Comparison of ENCODE assay signal across 11 cellular contexts in the genomic region with DNA sequence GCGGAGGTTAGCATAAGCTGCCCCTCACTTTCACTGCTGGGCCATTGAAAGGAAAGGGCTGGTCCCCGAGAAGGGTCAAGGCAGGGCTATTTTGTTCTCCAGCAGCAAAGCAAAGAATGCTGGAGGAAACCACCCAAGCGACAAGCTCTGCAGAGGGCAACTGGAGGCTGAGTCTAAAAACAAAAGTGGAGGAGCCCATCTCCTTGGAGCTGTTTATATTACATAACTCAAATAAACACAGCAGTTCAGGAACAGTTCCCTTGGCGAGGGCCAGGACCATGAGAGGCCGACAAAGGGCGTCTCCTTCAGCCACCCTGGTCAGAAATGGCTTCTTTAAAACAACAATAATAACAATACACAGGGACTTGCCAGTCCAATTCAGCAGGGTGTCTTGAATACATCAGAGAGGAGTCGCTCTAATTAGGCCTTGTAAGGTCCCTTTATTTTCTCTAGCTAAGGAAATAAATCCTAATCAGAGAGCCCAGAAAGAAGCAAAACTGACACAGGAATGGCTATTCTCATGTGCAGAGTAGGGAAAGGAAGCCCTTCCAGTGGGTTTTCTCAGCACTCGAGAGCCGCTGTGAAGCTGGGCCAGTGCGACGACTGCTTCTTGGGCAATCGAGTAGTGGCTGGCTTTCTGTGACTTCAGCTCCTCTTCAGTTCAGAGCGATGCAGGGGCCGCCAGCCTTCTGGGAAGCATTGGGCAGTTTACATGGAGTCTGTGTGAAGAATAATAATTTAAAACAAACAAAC. TPM values are rescaled to one million over a fixed set of nuclear protein-coding genes. Genes with fewer than 3 reads are reported as not detected.
DNase-seq lines count a peak whose midpoint lies in the region; ATAC-seq and TF ChIP-seq lines count a peak whose summit lies in the region.
"Had no signal": no experiment of that assay in that cellular context is flagged by ENCODE, and none has a peak within 500 bp of the region (broad histone marks: within the 10 kb centered on the region; RNA-seq: fewer than 3 reads in every experiment).

No MANE protein-coding gene starts in this region.

- 39 to 49% methylated on average over 14 of the region's 14 CpGs for WGBS in lung, 2 donors

- no peaks in the 10 kb centered on the region for H3K36me3 ChIP-seq in lung (ENCODE audit: control insufficient read depth in 2 of 2, insufficient read depth in 2 of 2, low read length in 2 of 2)

- TF ChIP-seq CTCF in LNCaP clone FGC (IDR thresholded peaks at IDR 0.05; ENCODE audit: control insufficient read depth, extremely low read depth, insufficient read depth): no peak
- TF ChIP-seq CTCF in dorsolateral prefrontal cortex (IDR thresholded peaks at IDR 0.05 in 54 of 56, conservative IDR thresholded peaks at IDR 0.05 in 2 of 56; ENCODE audit: low read depth in 1 of 56, partially characterized antibody in 56 of 56): no peak
- no peak for TF ChIP-seq CTCF in lung (IDR thresholded peaks at IDR 0.05; ENCODE audit: control extremely low read depth, extremely low read depth)

- DNase-seq in LNCaP clone FGC (ENCODE audit: low read depth) (peak; percentile 50), dorsolateral prefrontal cortex (no peak), lung (ENCODE audit: low spot score) (peak; percentile 66), stromal cell of bone marrow (ENCODE audit: low read depth) (peak; percentile 62), islet precursor cell (no peak), OCI-M1 (lab: John Stamatoyannopoulos, UW) (no peak), iPS-NIHi7 (ENCODE audit: extremely low spot score) (no peak)
- DNase-seq in central memory CD4-positive, alpha-beta T cell: no peak
- DNase-seq: activated CD4-positive, alpha-beta T cell treated with anti-CD3 and anti-CD28 coated beads, Interleukin-2, amount 50 U/mL, for 1 hour; effector CD8-positive, alpha-beta T cell; naive thymus-derived CD4-positive, alpha-beta T cell had no signal

- H3K27me3 ChIP-seq in dorsolateral prefrontal cortex (no peaks in the 10 kb centered on the region), lung (ENCODE audit: control insufficient read depth, insufficient read depth) (no peaks in the 10 kb centered on the region)

- H3K4me1 ChIP-seq in lung (ENCODE audit: control insufficient read depth in 2 of 2, insufficient read depth in 2 of 2, low read length in 2 of 2): peaks cover 14 to 51% of the 10 kb centered on the region in 2 donors

- ATAC-seq in lung (ENCODE audit: insufficient read depth, low FRiP score): peak; percentile 20
- ATAC-seq: naive thymus-derived CD4-positive, alpha-beta T cell had no signal

- H3K9me3 ChIP-seq in lung (ENCODE audit: control insufficient read depth in 2 of 2, insufficient read depth in 1 of 2, low read length in 1 of 2): no peaks in the 10 kb centered on the region

- H3K4me3 ChIP-seq in LNCaP clone FGC (ENCODE audit: low read depth, low read length) (no peak overlapping the region), dorsolateral prefrontal cortex (no peak overlapping the region), lung (no peak overlapping the region)

- H3K27ac ChIP-seq in dorsolateral prefrontal cortex: peak overlapping the region in 58 of 59 donors; percentile 9 to 99 (median 95)
- peak overlapping the region; percentile 96 to 98 for H3K27ac ChIP-seq in lung (ENCODE audit: low read depth in 1 of 2, low read length in 1 of 2)

- intact Hi-C loops in dorsolateral prefrontal cortex (cut with DNase I): loop anchor here in 1 of 2 donors (1.0 kb wide), 1 partner anchor 37 kb away; no protein-coding TSS in a partner anchor

RNA-seq across cellular contexts. Expression of gene TARBP1, which starts 57.0 kb away (rescaled TPM):
- 100 to 1,000 TPM in 34 of 120 experiments, 10 to 100 TPM in 86; 27.7 to 158 (median 75.1) TPM for total RNA-seq in dorsolateral prefrontal cortex
- total RNA-seq in lung: 10 to 100 TPM; 27.7 to 32.2 TPM
- 10 to 100 TPM; 11.2 to 48.7 TPM for polyA plus RNA-seq in lung

Comparison
In these comparisons a context has a peak if more than half of its experiments do, and no peak if none do; other contexts are left out.
1. DNase-seq: peak in LNCaP clone FGC (single experiment), lung (single experiment) and stromal cell of bone marrow (single experiment); none in dorsolateral prefrontal cortex (0 of 10), central memory CD4-positive, alpha-beta T cell (single experiment), islet precursor cell (single experiment), OCI-M1 (single experiment) and iPS-NIHi7 (single experiment).